ENCODE assay signal across 14 cellular contexts in genomic region chr3:52144796-52145735, GRCh38. TPM values are rescaled to one million over a fixed set of nuclear protein-coding genes. Genes with fewer than 3 reads are reported as not detected.
DNase-seq lines count a peak whose midpoint lies in the region; ATAC-seq and TF ChIP-seq lines count a peak whose summit lies in the region.
"Had no signal": no experiment of that assay in that cellular context is flagged by ENCODE, and none has a peak within 500 bp of the region (broad histone marks: within the 10 kb centered on the region; RNA-seq: fewer than 3 reads in every experiment).

No MANE protein-coding gene starts in this region.

- H3K4me1 Mint-ChIP-seq in activated CD8-positive, alpha-beta T cell treated with anti-CD3 and anti-CD28 coated beads, Interleukin-2, amount 10 ng/mL, durations not matched to agents 7 days and 5 days (ENCODE audit: low read depth), result peaks cover 12% of the 10 kb centered on the region
- peaks cover 7% of the 10 kb centered on the region for H3K4me1 Mint-ChIP-seq in activated CD8-positive, alpha-beta T cell treated with anti-CD3 and anti-CD28 coated beads for 36 hours (ENCODE audit: low read depth)
- peaks cover 9% of the 10 kb centered on the region for H3K4me1 Mint-ChIP-seq in central memory CD8-positive, alpha-beta T cell
- H3K4me1 Mint-ChIP-seq in stimulated activated effector memory CD8-positive, alpha-beta T cell treated with anti-CD3 and anti-CD28 coated beads, Interleukin-12 subunit alpha, Interleukin-12 subunit beta, amount 100 ng/mL, for 72 hours, result peaks cover 16% of the 10 kb centered on the region

- H4K5ac ChIP-seq in IMR-90 (ENCODE audit: low read depth, low read length), result no peak overlapping the region

- H3K23ac ChIP-seq in IMR-90 (ENCODE audit: low read depth, low read length), result no peak overlapping the region
- H3K23ac ChIP-seq in neuronal stem cell (ENCODE audit: low read depth, low read length, poor library complexity), result peak overlapping the region; percentile 50

- peak overlapping the region; percentile 46 for H2AK9ac ChIP-seq in IMR-90 (replicated peaks; ENCODE audit: low read depth, low read length, poor library complexity)

- no peak overlapping the region for H2BK15ac ChIP-seq in IMR-90 (ENCODE audit: low read depth, low read length)
- H2BK15ac ChIP-seq in neuronal stem cell (ENCODE audit: low read length), result no peak overlapping the region

- no peak for TF ChIP-seq RAD21 in IMR-90 (IDR thresholded peaks at IDR 0.05; ENCODE audit: low read length)

- H3K27ac Mint-ChIP-seq in activated CD8-positive, alpha-beta T cell treated with anti-CD3 and anti-CD28 coated beads, Interleukin-2, amount 10 ng/mL, durations not matched to agents 7 days and 5 days, result peak overlapping the region; percentile 16
- no peak overlapping the region for H3K27ac Mint-ChIP-seq in activated CD8-positive, alpha-beta T cell treated with anti-CD3 and anti-CD28 coated beads for 36 hours
- H3K27ac Mint-ChIP-seq in central memory CD8-positive, alpha-beta T cell (ENCODE audit: low read depth), result peak overlapping the region; percentile 9
- no peak overlapping the region for H3K27ac Mint-ChIP-seq in stimulated activated effector memory CD8-positive, alpha-beta T cell treated with anti-CD3 and anti-CD28 coated beads, Interleukin-12 subunit alpha, Interleukin-12 subunit beta, amount 100 ng/mL, for 72 hours

- no peak for TF ChIP-seq POLR2A in IMR-90 (IDR thresholded peaks at IDR 0.05; ENCODE audit: low read depth, low read length)

- H4K8ac ChIP-seq in IMR-90 (ENCODE audit: low read depth in 2 of 2, low read length in 2 of 2), result no peak overlapping the region
- H4K8ac ChIP-seq in neuronal stem cell (ENCODE audit: low read depth, low read length), result no peak overlapping the region

- dilution Hi-C loops in IMR-90 (cut with HindIII; ENCODE audit: low sequenced_read_pairs, unreplicated experiment), result no loop called here

- no peaks in the 10 kb centered on the region for H3K9me3 Mint-ChIP-seq in activated CD8-positive, alpha-beta T cell treated with anti-CD3 and anti-CD28 coated beads, Interleukin-2, amount 10 ng/mL, durations not matched to agents 7 days and 5 days (ENCODE audit: insufficient read depth)
- no peaks in the 10 kb centered on the region for H3K9me3 Mint-ChIP-seq in activated CD8-positive, alpha-beta T cell treated with anti-CD3 and anti-CD28 coated beads for 36 hours
- no peaks in the 10 kb centered on the region for H3K9me3 Mint-ChIP-seq in central memory CD8-positive, alpha-beta T cell
- H3K9me3 Mint-ChIP-seq in stimulated activated effector memory CD8-positive, alpha-beta T cell treated with anti-CD3 and anti-CD28 coated beads, Interleukin-12 subunit alpha, Interleukin-12 subunit beta, amount 100 ng/mL, for 72 hours, result no peaks in the 10 kb centered on the region

- POLR2A ChIA-PET in activated CD8-positive, alpha-beta T cell treated with anti-CD3 and anti-CD28 coated beads, Interleukin-2, amount 10 ng/mL, durations not matched to agents 7 days and 5 days (lab: Charles Lee), result interaction anchor here (0.8 to 0.9 kb wide), 2 partner anchors 10 to 143 kb away, joined by 3 read pairs; partner anchors contain the start of gene POC1A
- POLR2A ChIA-PET in activated CD8-positive, alpha-beta T cell treated with anti-CD3 and anti-CD28 coated beads for 36 hours (lab: Charles Lee), result interaction anchor here (1.0 kb wide), 1 partner anchor 153 kb away, joined by 3 read pairs; no protein-coding TSS in a partner anchor
- POLR2A ChIA-PET in IMR-90 (lab: Charles Lee; ENCODE audit: unreplicated experiment), result no interaction called here

- H3K36me3 ChIP-seq in IMR-90 (ENCODE audit: control insufficient read depth, insufficient read depth, low read length), result peaks cover 5% of the 10 kb centered on the region
- peaks cover 63 to 96% of the 10 kb centered on the region in 2 donors for H3K36me3 ChIP-seq in neuronal stem cell (replicated peaks in 1 of 2; ENCODE audit: control insufficient read depth in 2 of 2, insufficient read depth in 2 of 2, low read length in 2 of 2)

- H3K36me3 Mint-ChIP-seq in activated CD8-positive, alpha-beta T cell treated with anti-CD3 and anti-CD28 coated beads, Interleukin-2, amount 10 ng/mL, durations not matched to agents 7 days and 5 days (ENCODE audit: low read depth), result peaks cover 34% of the 10 kb centered on the region
- H3K36me3 Mint-ChIP-seq in activated CD8-positive, alpha-beta T cell treated with anti-CD3 and anti-CD28 coated beads for 36 hours (ENCODE audit: low read depth), result peaks cover 15% of the 10 kb centered on the region
- peaks cover 3% of the 10 kb centered on the region for H3K36me3 Mint-ChIP-seq in central memory CD8-positive, alpha-beta T cell (ENCODE audit: insufficient read depth)
- H3K36me3 Mint-ChIP-seq in stimulated activated effector memory CD8-positive, alpha-beta T cell treated with anti-CD3 and anti-CD28 coated beads, Interleukin-12 subunit alpha, Interleukin-12 subunit beta, amount 100 ng/mL, for 72 hours, result no peaks in the 10 kb centered on the region

- H2BK120ac ChIP-seq in IMR-90 (ENCODE audit: low read depth, low read length) (no peak overlapping the region), neuronal stem cell (ENCODE audit: low read depth, low read length) (no peak overlapping the region)

- DNase-seq in activated CD8-positive, alpha-beta T cell treated with anti-CD3 and anti-CD28 coated beads, Interleukin-2, amount 10 ng/mL, durations not matched to agents 7 days and 5 days, result no peak
- no peak for DNase-seq in activated CD8-positive, alpha-beta T cell treated with anti-CD3 and anti-CD28 coated beads for 36 hours
- DNase-seq in IMR-90 (no peak), neuronal stem cell (ENCODE audit: low spot score) (no peak), amniotic stem cell (lab: John Stamatoyannopoulos, UW) (no peak), MV-4-11 (lab: John Stamatoyannopoulos, UW) (no peak)
- DNase-seq in central memory CD8-positive, alpha-beta T cell (ENCODE audit: low spot score in 2 of 2), result no peak
- DNase-seq in stimulated activated effector memory CD8-positive, alpha-beta T cell treated with anti-CD3 and anti-CD28 coated beads, Interleukin-12 subunit alpha, Interleukin-12 subunit beta, amount 100 ng/mL, for 72 hours (ENCODE audit: low spot score in 2 of 2), result no peak
- DNase-seq: DMS79 treated with DMSO at 0.1 percent for 48 hours, NCI-H187 treated with DMSO at 0.1 percent for 48 hours had no signal

- H2AFZ ChIP-seq in IMR-90 (replicated peaks; ENCODE audit: low read length, poor library complexity), result no peak overlapping the region
- H2AFZ ChIP-seq in neuronal stem cell (ENCODE audit: low read length), result no peak overlapping the region

- H3K18ac ChIP-seq in IMR-90 (ENCODE audit: low read depth, low read length), result no peak overlapping the region
- H3K18ac ChIP-seq in neuronal stem cell (ENCODE audit: low read length), result no peak overlapping the region

- ATAC-seq in activated CD8-positive, alpha-beta T cell treated with anti-CD3 and anti-CD28 coated beads, Interleukin-2, amount 10 ng/mL, durations not matched to agents 7 days and 5 days, result peak; percentile 3
- ATAC-seq in activated CD8-positive, alpha-beta T cell treated with anti-CD3 and anti-CD28 coated beads for 36 hours, result no peak
- no peak for ATAC-seq in IMR-90 (ENCODE audit: low read depth)
- ATAC-seq in central memory CD8-positive, alpha-beta T cell (replicated peaks; ENCODE audit: extremely low read depth, poor library complexity, severe bottlenecking), result no peak
- no peak for ATAC-seq in stimulated activated effector memory CD8-positive, alpha-beta T cell treated with anti-CD3 and anti-CD28 coated beads, Interleukin-12 subunit alpha, Interleukin-12 subunit beta, amount 100 ng/mL, for 72 hours

- no peak overlapping the region for H3K27ac ChIP-seq in IMR-90 (ENCODE audit: insufficient read depth, low read length)
- no peak overlapping the region for H3K27ac ChIP-seq in neuronal stem cell (replicated peaks; ENCODE audit: low read length)
- H3K27ac ChIP-seq: A549 had no signal

- no peak overlapping the region for H3K4me3 Mint-ChIP-seq in activated CD8-positive, alpha-beta T cell treated with anti-CD3 and anti-CD28 coated beads, Interleukin-2, amount 10 ng/mL, durations not matched to agents 7 days and 5 days
- H3K4me3 Mint-ChIP-seq in activated CD8-positive, alpha-beta T cell treated with anti-CD3 and anti-CD28 coated beads for 36 hours, result no peak overlapping the region
- no peak overlapping the region for H3K4me3 Mint-ChIP-seq in central memory CD8-positive, alpha-beta T cell
- H3K4me3 Mint-ChIP-seq in stimulated activated effector memory CD8-positive, alpha-beta T cell treated with anti-CD3 and anti-CD28 coated beads, Interleukin-12 subunit alpha, Interleukin-12 subunit beta, amount 100 ng/mL, for 72 hours, result no peak overlapping the region

- no peak overlapping the region for H3K56ac ChIP-seq in IMR-90 (ENCODE audit: extremely low read depth, insufficient read depth, low read length)

- peaks cover 13 to 35% of the 10 kb centered on the region in 2 experiments; a peak in 2 of 4 replicates for H3K79me1 ChIP-seq in IMR-90 (ENCODE audit: low read depth in 1 of 2, low read length in 2 of 2)
- H3K79me1 ChIP-seq in neuronal stem cell (ENCODE audit: low read depth, low read length), result peaks cover 6% of the 10 kb centered on the region

- in situ Hi-C loops in IMR-90 (cut with MboI; ENCODE audit: low sequenced_read_pairs), result no loop called here

- no peak overlapping the region for H2BK12ac ChIP-seq in neuronal stem cell (ENCODE audit: low read length)

- TF ChIP-seq CTCF in activated CD8-positive, alpha-beta T cell treated with anti-CD3 and anti-CD28 coated beads for 36 hours (IDR thresholded peaks at IDR 0.05), result no peak
- TF ChIP-seq CTCF in IMR-90 (conservative IDR thresholded peaks at IDR 0.05; ENCODE audit: low read depth, low read length), result no peak

- intact Hi-C loops in activated CD8-positive, alpha-beta T cell treated with anti-CD3 and anti-CD28 coated beads for 36 hours (cut with micrococcal nuclease), result loop anchor here (1.0 kb wide), 1 partner anchor 144 kb away; no protein-coding TSS in a partner anchor
- intact Hi-C loops in IMR-90 (cut with micrococcal nuclease), result loop anchor here (1.0 to 5.0 kb wide), 3 partner anchors 88 to 203 kb away; partner anchors contain the start of genes DUSP7, PARP3 and RRP9

- H3K14ac ChIP-seq in IMR-90 (replicated peaks; ENCODE audit: low read depth, low read length), result no peak overlapping the region
- no peak overlapping the region for H3K14ac ChIP-seq in neuronal stem cell (ENCODE audit: low read length)

- no peak overlapping the region for H2BK5ac ChIP-seq in IMR-90 (ENCODE audit: low read depth, low read length, poor library complexity, severe bottlenecking)
- H2BK5ac ChIP-seq in neuronal stem cell (ENCODE audit: low read length), result no peak overlapping the region

- H2AK5ac ChIP-seq in IMR-90 (ENCODE audit: low read depth, low read length) (no peak overlapping the region), neuronal stem cell (ENCODE audit: low read depth, low read length) (no peak overlapping the region)

- H3K9ac ChIP-seq in IMR-90 (ENCODE audit: low read depth, low read length), result no peak overlapping the region
- peak overlapping the region; percentile 53 for H3K9ac ChIP-seq in neuronal stem cell (ENCODE audit: low read depth, low read length, poor library complexity)

- no peaks in the 10 kb centered on the region for H4K20me1 ChIP-seq in IMR-90 (ENCODE audit: insufficient read depth, low read length)

- H4K91ac ChIP-seq in IMR-90 (ENCODE audit: insufficient read depth, low read depth, low read length), result no peak overlapping the region
- no peak overlapping the region for H4K91ac ChIP-seq in neuronal stem cell (ENCODE audit: low read depth, low read length, poor library complexity)

- no peak overlapping the region for H2BK20ac ChIP-seq in IMR-90 (ENCODE audit: low read depth, low read length)

- H3K4ac ChIP-seq in IMR-90 (ENCODE audit: low read depth, low read length) (no peak overlapping the region), neuronal stem cell (ENCODE audit: low read length) (no peak overlapping the region)

- H3K4me2 ChIP-seq in IMR-90 (ENCODE audit: low read depth, low read length) (no peak overlapping the region), neuronal stem cell (ENCODE audit: insufficient read depth, low read length, poor library complexity, severe bottlenecking) (no peak overlapping the region)
- H3K4me2 ChIP-seq: A549 had no signal

- 85% methylated on average over 8 of the region's 11 CpGs; no CpG with 5 or more reads in 1 of the 2 experiments for WGBS in IMR-90 (ENCODE audit: extremely low coverage in 2 of 2, insufficient read length in 1 of 2), 2 experiments
- no CpG with 5 or more reads among the region's 11 CpGs for WGBS in neuronal stem cell (ENCODE audit: extremely low coverage in 2 of 2, insufficient read length in 2 of 2, insufficient replicate concordance in 1 of 2), 2 donors

- H3K27me3 ChIP-seq in IMR-90 (ENCODE audit: control insufficient read depth, insufficient read depth, low read length), result no peaks in the 10 kb centered on the region
- H3K27me3 ChIP-seq in neuronal stem cell (ENCODE audit: control insufficient read depth in 3 of 3, insufficient read depth in 3 of 3, low read depth in 1 of 3, low read length in 3 of 3), result no peaks in the 10 kb centered on the region
- H3K27me3 ChIP-seq: BLaER1 treated with 17β-estradiol and CSF1 and Interleukin-3, amounts not matched to agents 10 nM and 100 nM had no signal

- no peaks in the 10 kb centered on the region for H3K27me3 Mint-ChIP-seq in activated CD8-positive, alpha-beta T cell treated with anti-CD3 and anti-CD28 coated beads, Interleukin-2, amount 10 ng/mL, durations not matched to agents 7 days and 5 days (ENCODE audit: low read depth)
- no peaks in the 10 kb centered on the region for H3K27me3 Mint-ChIP-seq in activated CD8-positive, alpha-beta T cell treated with anti-CD3 and anti-CD28 coated beads for 36 hours
- H3K27me3 Mint-ChIP-seq in central memory CD8-positive, alpha-beta T cell, result no peaks in the 10 kb centered on the region

- CTCF ChIA-PET in activated CD8-positive, alpha-beta T cell treated with anti-CD3 and anti-CD28 coated beads, Interleukin-2, amount 10 ng/mL, durations not matched to agents 7 days and 5 days (lab: Charles Lee), result interaction anchor here (0.6 to 4.3 kb wide), 21 partner anchors 9 to 203 kb away, joined by 3 to 38 read pairs (median 3); partner anchors contain the start of genes ABHD14B, DUSP7, PARP3 and POC1A
- CTCF ChIA-PET in activated CD8-positive, alpha-beta T cell treated with anti-CD3 and anti-CD28 coated beads for 36 hours (lab: Charles Lee), result interaction anchor here (0.7 to 9.6 kb wide), 21 partner anchors 10 to 202 kb away, joined by 3 to 83 read pairs (median 4); partner anchors contain the start of genes DUSP7, PARP3 and POC1A
- CTCF ChIA-PET in IMR-90 (lab: Yijun Ruan, JAX), result interaction anchor here (1.5 to 1.7 kb wide), 2 partner anchors 141 to 144 kb away, joined by 6 to 13 read pairs; no protein-coding TSS in a partner anchor

- no TSS peak for BruUV-seq in IMR-90 (replicated peaks; lab: Mats Ljungman, UMichigan)

- peaks cover 4% of the 10 kb centered on the region; the same call in 1 of the 2 replicates for H3K9me1 ChIP-seq in IMR-90 (ENCODE audit: insufficient read depth, low read length)

- no peak overlapping the region for H3K4me3 ChIP-seq in IMR-90 (ENCODE audit: insufficient read depth, low read depth, low read length)
- peak overlapping the region in 1 of 2 donors; percentile 5 for H3K4me3 ChIP-seq in neuronal stem cell (ENCODE audit: low read length in 2 of 2)
- H3K4me3 ChIP-seq: A549; BLaER1 treated with 17β-estradiol and CSF1 and Interleukin-3, amounts not matched to agents 10 nM and 100 nM; HAP-1; K562 had no signal

- no peaks in the 10 kb centered on the region for H3K9me3 ChIP-seq in IMR-90 (ENCODE audit: control insufficient read depth, insufficient read depth, low read length)
- no peaks in the 10 kb centered on the region for H3K9me3 ChIP-seq in neuronal stem cell (replicated peaks in 1 of 2; ENCODE audit: control insufficient read depth in 2 of 2, insufficient read depth in 1 of 2, low read depth in 1 of 2, low read length in 2 of 2)
- H3K9me3 ChIP-seq: A549; BLaER1 treated with 17β-estradiol and CSF1 and Interleukin-3, amounts not matched to agents 10 nM and 100 nM; HAP-1 had no signal

- H3K4me1 ChIP-seq in IMR-90 (ENCODE audit: control insufficient read depth, insufficient read depth, low read length), result peaks cover 5% of the 10 kb centered on the region
- peaks cover 0 to 4% of the 10 kb centered on the region in 2 donors for H3K4me1 ChIP-seq in neuronal stem cell (ENCODE audit: control insufficient read depth in 2 of 2, insufficient read depth in 1 of 2, low read depth in 1 of 2, low read length in 2 of 2)
- H3K4me1 ChIP-seq: A549, HAP-1 had no signal

RNA-seq across cellular contexts. Expression of gene POC1A, which starts 9.2 kb away (rescaled TPM):
- 10 to 100 TPM; 31.7 to 32.3 TPM for total RNA-seq in activated CD8-positive, alpha-beta T cell treated with anti-CD3 and anti-CD28 coated beads, Interleukin-2, amount 10 ng/mL, durations not matched to agents 7 days and 5 days
- 10 to 100 TPM; 21.2 to 23.5 TPM for total RNA-seq in activated CD8-positive, alpha-beta T cell treated with anti-CD3 and anti-CD28 coated beads for 36 hours
- 8.3 and 10.6 TPM in 2 replicates for total RNA-seq in IMR-90 (2012; rRNA removed)
- 11.5 TPM in 2 replicates for polyA plus RNA-seq in IMR-90 (2012; rRNA removed)
- polyA plus RNA-seq in IMR-90 (2012; cell fraction: cytosol; rRNA removed), result 9.0 and 9.3 TPM in 2 replicates
- 5.2 and 10.5 TPM in 2 replicates for polyA plus RNA-seq in IMR-90 (2012; cell fraction: nucleus; rRNA removed; ENCODE audit: low replicate concordance)
- polyA plus RNA-seq in neuronal stem cell (2013, experiment 1 of 2), result 18.0 TPM
- 17.8 TPM for polyA plus RNA-seq in neuronal stem cell (2013, experiment 2 of 2)

RNA-seq across cellular contexts. Expression of gene ALAS1, which starts 52.9 kb away (rescaled TPM):
- total RNA-seq in activated CD8-positive, alpha-beta T cell treated with anti-CD3 and anti-CD28 coated beads, Interleukin-2, amount 10 ng/mL, durations not matched to agents 7 days and 5 days, result 10 to 100 TPM; 57.7 to 60.8 TPM
- total RNA-seq in activated CD8-positive, alpha-beta T cell treated with anti-CD3 and anti-CD28 coated beads for 36 hours, result 10 to 100 TPM; 54.3 to 54.6 TPM
- 29.7 and 32.8 TPM in 2 replicates for total RNA-seq in IMR-90 (2012; rRNA removed)
- 47.2 and 47.8 TPM in 2 replicates for polyA plus RNA-seq in IMR-90 (2012; rRNA removed)
- 34.1 and 38.0 TPM in 2 replicates for polyA plus RNA-seq in IMR-90 (2012; cell fraction: cytosol; rRNA removed)
- polyA plus RNA-seq in IMR-90 (2012; cell fraction: nucleus; rRNA removed; ENCODE audit: low replicate concordance), result 38.1 and 45.9 TPM in 2 replicates
- polyA plus RNA-seq in neuronal stem cell (2013, experiment 1 of 2), result 37.3 TPM
- 36.5 TPM for polyA plus RNA-seq in neuronal stem cell (2013, experiment 2 of 2)

Comparison
In these comparisons a context has a peak if more than half of its experiments do, and no peak if none do; other contexts are left out.
1. H3K27ac Mint-ChIP-seq: peak in activated CD8-positive, alpha-beta T cell treated with anti-CD3 and anti-CD28 coated beads, Interleukin-2, amount 10 ng/mL, durations not matched to agents 7 days and 5 days (single experiment) and central memory CD8-positive, alpha-beta T cell (single experiment); none in activated CD8-positive, alpha-beta T cell treated with anti-CD3 and anti-CD28 coated beads for 36 hours (single experiment) and stimulated activated effector memory CD8-positive, alpha-beta T cell treated with anti-CD3 and anti-CD28 coated beads, Interleukin-12 subunit alpha, Interleukin-12 subunit beta, amount 100 ng/mL, for 72 hours (single experiment).